ENCODE assay signal across 17 cellular contexts in the genomic region with DNA sequence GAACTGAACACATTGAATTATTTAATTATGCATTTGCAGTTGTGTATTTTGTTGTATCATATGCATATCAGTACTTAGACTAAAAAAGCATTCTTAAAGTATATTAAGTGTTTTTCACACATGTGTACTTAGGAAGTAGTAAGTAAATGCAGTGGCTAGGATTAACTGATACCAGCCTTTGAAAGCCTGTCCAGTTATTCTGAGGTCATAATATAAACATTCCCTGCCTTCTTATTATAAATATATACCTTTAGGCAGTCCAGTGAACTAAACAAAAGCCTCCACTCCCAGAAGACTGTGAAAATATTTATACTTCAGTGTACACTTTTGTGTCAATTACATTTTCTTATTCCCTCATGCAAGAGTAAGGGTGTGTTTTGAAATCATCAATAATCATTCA.
"Had no signal": no experiment of that assay in that cellular context is flagged by ENCODE, and none has a peak within 500 bp of the region (broad histone marks: within the 10 kb centered on the region; RNA-seq: fewer than 3 reads in every experiment).

No MANE protein-coding gene starts in this region.

- ATAC-seq: HepG2, Right ventricle myocardium inferior had no signal

- H3K4me1 ChIP-seq: Peyer's patch had no signal

- H3K4me3 ChIP-seq: PC-9, Peyer's patch, SJCRH30, SK-N-MC had no signal

- H3K27me3 ChIP-seq: Peyer's patch, SJCRH30 had no signal

- H2AFZ ChIP-seq: PC-9 had no signal

- DNase-seq: KBM-7, MV-4-11, NCI-H1048, NCI-H1417, NCI-H1436 treated with DMSO at 0.1 percent for 48 hours, NCI-H1694, NCI-H187 treated with DMSO at 0.1 percent for 48 hours, NCI-H2029 treated with DMSO at 0.1 percent for 48 hours, NCI-H524 treated with DMSO at 0.1 percent for 48 hours, NCI-H774, PC-9, Peyer's patch, SHP77 treated with DMSO at 0.1 percent for 48 hours, SJCRH30 had no signal

- H3K36me3 ChIP-seq: Peyer's patch had no signal

- H3K9me3 ChIP-seq: Peyer's patch, SJCRH30 had no signal

- H3K27ac ChIP-seq: PC-9, Peyer's patch, SJCRH30, SK-N-MC had no signal

- H3K4me2 ChIP-seq: PC-9 had no signal
